Comparison of ENCODE assay signal across 8 cellular contexts in the genomic region with DNA sequence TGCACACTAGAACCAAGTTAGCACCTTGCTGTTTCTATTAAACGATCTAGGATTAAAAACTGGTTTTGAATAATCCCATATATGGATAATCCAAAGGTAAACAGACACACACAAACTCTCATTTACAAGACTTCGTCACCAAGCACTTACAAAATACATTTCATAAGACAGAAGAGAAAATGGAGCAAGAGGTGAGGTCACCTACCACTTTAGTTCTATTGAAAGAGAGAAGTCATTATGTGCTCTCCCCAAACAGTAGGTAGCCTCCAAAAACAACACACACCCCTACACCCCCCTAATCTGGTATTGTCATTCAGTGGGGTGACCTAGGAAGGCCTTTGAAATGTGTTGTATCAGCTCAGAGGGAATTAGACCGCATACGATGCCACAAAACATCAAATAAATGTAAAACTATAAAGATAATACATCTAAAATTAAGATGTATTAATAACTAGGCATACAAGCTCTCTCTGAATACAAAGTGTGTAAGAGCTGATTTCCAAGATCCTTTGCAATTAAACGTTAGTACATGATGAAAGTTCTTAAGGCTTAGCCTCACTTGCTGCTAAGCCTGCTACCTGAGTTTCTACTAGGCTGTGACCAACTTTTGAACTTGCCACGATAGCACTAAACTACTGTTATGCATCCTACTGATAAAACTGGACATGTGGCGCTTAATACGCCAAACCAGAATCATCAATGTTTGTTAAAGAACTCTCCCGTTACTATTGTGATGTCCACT. TPM values are rescaled to one million over a fixed set of nuclear protein-coding genes. Genes with fewer than 3 reads are reported as not detected.
DNase-seq lines count a peak whose midpoint lies in the region; ATAC-seq lines count a peak whose summit lies in the region.

No MANE protein-coding gene starts in this region.

- peaks cover 34% of the 10 kb centered on the region for H3K4me1 Mint-ChIP-seq in activated T-cell treated with anti-CD3 and anti-CD28 coated beads, Interleukin-2, amount 50 U/mL, for 4 hours (ENCODE audit: low read depth)
- peaks cover 55% of the 10 kb centered on the region for H3K4me1 Mint-ChIP-seq in stimulated activated memory B cell treated with anti-CD40 and anti-IgM and Interleukin-4, amounts not matched to agents 10 μg/mL and 1 μg/mL and 100 μg/mL, for 72 hours

- ATAC-seq in activated T-cell treated with anti-CD3 and anti-CD28 coated beads, Interleukin-2, amount 50 U/mL, for 4 hours: peak; percentile 3 to 17
- ATAC-seq in activated naive CD4-positive, alpha-beta T cell treated with anti-CD3 and anti-CD28 coated beads, Interleukin-2, amount 50 U/mL, for 72 hours: peak; percentile 27 to 36
- no peak for ATAC-seq in stimulated activated memory B cell treated with anti-CD40 and anti-IgM and Interleukin-4, amounts not matched to agents 10 μg/mL and 1 μg/mL and 100 μg/mL, for 72 hours

- DNase-seq in activated T-cell treated with anti-CD3 and anti-CD28 coated beads, Interleukin-2, amount 50 U/mL, for 4 hours: no peak
- no peak for DNase-seq in activated T-cell treated with anti-CD3 and anti-CD28 coated beads, Interleukin-2, amount 50 U/mL, for 48 hours
- peak; percentile 7 for DNase-seq in LHCN-M2 (ENCODE audit: low read depth)
- DNase-seq in activated naive CD4-positive, alpha-beta T cell treated with anti-CD3 and anti-CD28 coated beads, Interleukin-2, amount 50 U/mL, for 72 hours (ENCODE audit: low spot score in 2 of 2): no peak
- DNase-seq in amniotic stem cell (lab: John Stamatoyannopoulos, UW): no peak
- no peak for DNase-seq in cerebellar nuclear complex (lab: John Stamatoyannopoulos, UW)

- peak overlapping the region; percentile 98 for H3K27ac Mint-ChIP-seq in activated naive CD4-positive, alpha-beta T cell treated with anti-CD3 and anti-CD28 coated beads, Interleukin-2, amount 50 U/mL, for 72 hours
- peak overlapping the region; percentile 94 for H3K27ac Mint-ChIP-seq in stimulated activated memory B cell treated with anti-CD40 and anti-IgM and Interleukin-4, amounts not matched to agents 10 μg/mL and 1 μg/mL and 100 μg/mL, for 72 hours

- no peaks in the 10 kb centered on the region for H3K27me3 Mint-ChIP-seq in activated T-cell treated with anti-CD3 and anti-CD28 coated beads, Interleukin-2, amount 50 U/mL, for 4 hours (ENCODE audit: low read depth)
- no peaks in the 10 kb centered on the region for H3K27me3 Mint-ChIP-seq in stimulated activated memory B cell treated with anti-CD40 and anti-IgM and Interleukin-4, amounts not matched to agents 10 μg/mL and 1 μg/mL and 100 μg/mL, for 72 hours

- peaks cover 27% of the 10 kb centered on the region for H3K36me3 ChIP-seq in iPS-18a (ENCODE audit: control insufficient read depth, low read depth, low read length)

- no peaks in the 10 kb centered on the region for H3K27me3 ChIP-seq in iPS-18a (ENCODE audit: control insufficient read depth, insufficient read depth, low read length)

- H3K4me1 ChIP-seq in iPS-18a (ENCODE audit: control insufficient read depth, low read depth, low read length): peaks cover 16% of the 10 kb centered on the region

- H3K27ac ChIP-seq in iPS-18a (ENCODE audit: low read length): no peak overlapping the region

- no peaks in the 10 kb centered on the region for H3K9me3 ChIP-seq in iPS-18a (ENCODE audit: control insufficient read depth, low read depth, low read length)

- H3K9ac ChIP-seq in iPS-18a (ENCODE audit: low read length): peak overlapping the region; percentile 87

- peak overlapping the region; percentile 83 for H3K4me3 ChIP-seq in iPS-18a (ENCODE audit: low read length)

- H3K36me3 Mint-ChIP-seq in activated T-cell treated with anti-CD3 and anti-CD28 coated beads, Interleukin-2, amount 50 U/mL, for 4 hours (ENCODE audit: insufficient read depth): peaks cover 12% of the 10 kb centered on the region
- H3K36me3 Mint-ChIP-seq in activated naive CD4-positive, alpha-beta T cell treated with anti-CD3 and anti-CD28 coated beads, Interleukin-2, amount 50 U/mL, for 72 hours: peaks cover 28 to 36% of the 10 kb centered on the region in 2 donors
- peaks cover 8% of the 10 kb centered on the region for H3K36me3 Mint-ChIP-seq in stimulated activated memory B cell treated with anti-CD40 and anti-IgM and Interleukin-4, amounts not matched to agents 10 μg/mL and 1 μg/mL and 100 μg/mL, for 72 hours

- H3K4me3 Mint-ChIP-seq in activated T-cell treated with anti-CD3 and anti-CD28 coated beads, Interleukin-2, amount 50 U/mL, for 4 hours: peak overlapping the region; percentile 89
- peak overlapping the region; percentile 94 for H3K4me3 Mint-ChIP-seq in stimulated activated memory B cell treated with anti-CD40 and anti-IgM and Interleukin-4, amounts not matched to agents 10 μg/mL and 1 μg/mL and 100 μg/mL, for 72 hours

- no peaks in the 10 kb centered on the region for H3K9me3 Mint-ChIP-seq in activated T-cell treated with anti-CD3 and anti-CD28 coated beads, Interleukin-2, amount 50 U/mL, for 4 hours
- no peaks in the 10 kb centered on the region for H3K9me3 Mint-ChIP-seq in activated naive CD4-positive, alpha-beta T cell treated with anti-CD3 and anti-CD28 coated beads, Interleukin-2, amount 50 U/mL, for 72 hours
- H3K9me3 Mint-ChIP-seq in stimulated activated memory B cell treated with anti-CD40 and anti-IgM and Interleukin-4, amounts not matched to agents 10 μg/mL and 1 μg/mL and 100 μg/mL, for 72 hours: no peaks in the 10 kb centered on the region

RNA-seq across cellular contexts. Expression of gene SRPK1, which starts 1.6 kb away (rescaled TPM):
- total RNA-seq in activated T-cell treated with anti-CD3 and anti-CD28 coated beads, Interleukin-2, amount 50 U/mL, for 4 hours: 10 to 100 TPM; 91.3 to 97.8 (median 92.2) TPM
- 54.0 and 55.9 TPM in 2 replicates for total RNA-seq in LHCN-M2 (2014; rRNA removed)
- polyA plus RNA-seq in LHCN-M2 (2012): 12.2 TPM
- total RNA-seq in activated naive CD4-positive, alpha-beta T cell treated with anti-CD3 and anti-CD28 coated beads, Interleukin-2, amount 50 U/mL, for 72 hours: 100 to 1,000 TPM; 102 to 138 TPM
